Comparison of ENCODE assay signal across 8 cellular contexts in genomic region chr1:47436304-47436978, GRCh38. TPM values are rescaled to one million over a fixed set of nuclear protein-coding genes. Genes with fewer than 3 reads are reported as not detected.
DNase-seq lines count a peak whose midpoint lies in the region; ATAC-seq, FAIRE-seq and TF ChIP-seq lines count a peak whose summit lies in the region.

No MANE protein-coding gene starts in this region.

- peak overlapping the region; percentile 58 for H3K27ac ChIP-seq in GM12878 (ENCODE audit: control insufficient read depth, insufficient read depth)

- CTCF ChIA-PET in GM12878 (lab: Yijun Ruan, JAX), result interaction anchor here (0.6 to 3.8 kb wide), 19 partner anchors 11 to 290 kb away, joined by 3 to 22 read pairs (median 4); partner anchors contain the start of genes PDZK1IP1 and STIL

- no peaks in the 10 kb centered on the region for H4K20me1 ChIP-seq in GM12878 (ENCODE audit: control insufficient read depth, insufficient read depth)

- peak overlapping the region; percentile 96 for H2AFZ ChIP-seq in GM12878 (ENCODE audit: control insufficient read depth, low read depth, low read length)

- H3K79me2 ChIP-seq in GM12878 (ENCODE audit: control insufficient read depth, insufficient read depth, low read length), result peaks cover 2% of the 10 kb centered on the region; the same call in 1 of the 2 replicates

- TF ChIP-seq CTCF in GM13976 (IDR thresholded peaks at IDR 0.05; ENCODE audit: borderline replicate concordance, control extremely low read depth, extremely low read depth, insufficient read depth, missing control alignments), result peak; percentile 98
- peak; percentile 96 to 100 (median 100) for TF ChIP-seq CTCF in GM12878 (IDR thresholded peaks at IDR 0.05 in 2 of 3, conservative IDR thresholded peaks at IDR 0.05 in 1 of 3; ENCODE audit: control insufficient read depth in 2 of 3, extremely low read depth in 1 of 3, insufficient read depth in 1 of 3, low read depth in 3 of 3, low read length in 3 of 3)

- BruUV-seq in GM12878 (replicated peaks; lab: Mats Ljungman, UMichigan), result no TSS peak

- peak; percentile 98 for FAIRE-seq in GM12878 (lab: Jason Lieb, UNC)

- TF ChIP-seq RAD21 in GM12878 (IDR thresholded peaks at IDR 0.05; ENCODE audit: insufficient read depth, low read depth, low read length), result peak; percentile 59

- no peaks in the 10 kb centered on the region for H3K9me3 ChIP-seq in GM12878 (replicated peaks; ENCODE audit: control insufficient read depth, insufficient read depth, low read length)

- H3K4me2 ChIP-seq in GM12878 (ENCODE audit: control insufficient read depth, insufficient read depth), result peak overlapping the region; percentile 98

- WGBS in GM12878 (ENCODE audit: insufficient coverage, insufficient replicate concordance, low lambda C conversion rate, missing lambda C conversion rate), result 3% methylated on average over 23 of the region's 23 CpGs

- RAD21 ChIA-PET in GM12878 (lab: Charles Lee; ENCODE audit: unreplicated experiment), result interaction anchor here (1.2 to 2.1 kb wide), 3 partner anchors 47 to 290 kb away, joined by 4 to 8 read pairs (median 6); no protein-coding TSS in a partner anchor

- H3K36me3 ChIP-seq in GM12878 (ENCODE audit: control insufficient read depth in 2 of 2, insufficient read depth in 2 of 2, low read length in 1 of 2), result no peaks in the 10 kb centered on the region

- H3K27me3 ChIP-seq in GM12878 (replicated peaks in 1 of 2; ENCODE audit: control insufficient read depth in 2 of 2, insufficient read depth in 2 of 2, low read length in 1 of 2), result peaks cover 6 to 11% of the 10 kb centered on the region in 2 experiments

- ATAC-seq in HG02798 (IDR thresholded peaks at IDR 0.05; ENCODE audit: poor library complexity, unreplicated experiment) (peak; percentile 42), GM12878 (peak; percentile 66), GM18873 (IDR thresholded peaks at IDR 0.05; ENCODE audit: low FRiP score, unreplicated experiment) (no peak)

- SMC1A ChIA-PET in GM12878 (lab: Charles Lee; ENCODE audit: uncharacterized antibody, unreplicated experiment), result interaction anchor here (0.7 to 1.9 kb wide), 5 partner anchors 48 to 292 kb away, joined by 3 to 10 read pairs (median 5); no protein-coding TSS in a partner anchor

- in situ Hi-C loops in GM13976 (cut with MboI; ENCODE audit: low sequenced_read_pairs, unreplicated experiment), result no loop called here
- in situ Hi-C loops in GM12878 (cut with MboI), result no loop called here

- peak overlapping the region; percentile 88 for H3K4me3 ChIP-seq in GM12878

- POLR2A ChIA-PET in GM12878 (lab: Charles Lee), result no interaction called here

- intact Hi-C loops in GM12878 (cut with micrococcal nuclease; ENCODE audit: unreplicated experiment), result loop anchor here (1.0 to 10.0 kb wide), 5 partner anchors 48 to 291 kb away; partner anchors contain the start of gene CMPK1

- DNase-seq in GM13976 (ENCODE audit: low spot score) (peak; percentile 90), NCI-H146 (lab: John Stamatoyannopoulos, UW) (peak; percentile 42), T-helper 9 cell (peak; percentile 73), GM12878 (ENCODE audit: low read depth, low spot score) (peak; percentile 45), iPS-NIHi7 (ENCODE audit: extremely low spot score) (peak; percentile 82)
- peak; percentile 74 for DNase-seq in stimulated activated CD4-positive, alpha-beta T cell treated with anti-CD3 and anti-CD28 coated beads, Interleukin-12 subunit alpha, Interleukin-12 subunit beta, amount 100 ng/mL, for 4 hours

- peak; percentile 62 for TF ChIP-seq POLR2A in GM12878 (IDR thresholded peaks at IDR 0.05; ENCODE audit: low read depth, low read length)

- TF ChIP-seq EP300 in GM12878 (IDR thresholded peaks at IDR 0.05; ENCODE audit: borderline replicate concordance in 1 of 2, control insufficient read depth in 1 of 2, low read depth in 2 of 2, low read length in 2 of 2), result peak in 1 of 2 experiments; percentile 19; a peak in 1 of 4 replicates

- H3K9ac ChIP-seq in GM12878 (ENCODE audit: control insufficient read depth, insufficient read depth, low read length), result peak overlapping the region; percentile 77

- peaks cover 19% of the 10 kb centered on the region for H3K4me1 ChIP-seq in GM12878 (ENCODE audit: control insufficient read depth, insufficient read depth, low read length)

TF ChIP-seq in GM12878, 131 proteins besides CTCF, POLR2A, EP300 and RAD21 (continues in another document):
- TF ChIP-seq CHD2 (IDR thresholded peaks at IDR 0.05; ENCODE audit: borderline replicate concordance, low read depth, low read length) (0 out of 2 replicates have a peak, but pooled peaks have one; percentile 53), IRF4 (IDR thresholded peaks at IDR 0.05; ENCODE audit: low read depth, low read length) (peak; percentile 65; the same call in 1 of the 2 replicates), NBN (IDR thresholded peaks at IDR 0.05) (peak; percentile 86), CBX5 (IDR thresholded peaks at IDR 0.05; ENCODE audit: low read depth) (no peak), PAX5 (IDR thresholded peaks at IDR 0.05; ENCODE audit: borderline replicate concordance, low read depth, low read length) (0 out of 2 replicates have a peak, but pooled peaks have one; percentile 7), SMARCA5 (IDR thresholded peaks at IDR 0.05) (peak; percentile 98), NR2F1 (conservative IDR thresholded peaks at IDR 0.05) (peak; percentile 86), SPI1 (IDR thresholded peaks at IDR 0.05; ENCODE audit: borderline replicate concordance, insufficient read depth, low read depth, low read length) (0 out of 2 replicates have a peak, but pooled peaks have one; percentile 27), NFYA (IDR thresholded peaks at IDR 0.05; ENCODE audit: borderline replicate concordance, low read depth, low read length) (no peak), HDAC2 (IDR thresholded peaks at IDR 0.05) (no peak)
- TF ChIP-seq, protein P1, sequence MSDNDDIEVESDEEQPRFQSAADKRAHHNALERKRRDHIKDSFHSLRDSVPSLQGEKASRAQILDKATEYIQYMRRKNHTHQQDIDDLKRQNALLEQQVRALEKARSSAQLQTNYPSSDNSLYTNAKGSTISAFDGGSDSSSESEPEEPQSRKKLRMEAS (IDR thresholded peaks at IDR 0.05; ENCODE audit: low read depth, low read length), result peak; percentile 34; the same call in 1 of the 2 replicates
- TF ChIP-seq, protein P2, sequence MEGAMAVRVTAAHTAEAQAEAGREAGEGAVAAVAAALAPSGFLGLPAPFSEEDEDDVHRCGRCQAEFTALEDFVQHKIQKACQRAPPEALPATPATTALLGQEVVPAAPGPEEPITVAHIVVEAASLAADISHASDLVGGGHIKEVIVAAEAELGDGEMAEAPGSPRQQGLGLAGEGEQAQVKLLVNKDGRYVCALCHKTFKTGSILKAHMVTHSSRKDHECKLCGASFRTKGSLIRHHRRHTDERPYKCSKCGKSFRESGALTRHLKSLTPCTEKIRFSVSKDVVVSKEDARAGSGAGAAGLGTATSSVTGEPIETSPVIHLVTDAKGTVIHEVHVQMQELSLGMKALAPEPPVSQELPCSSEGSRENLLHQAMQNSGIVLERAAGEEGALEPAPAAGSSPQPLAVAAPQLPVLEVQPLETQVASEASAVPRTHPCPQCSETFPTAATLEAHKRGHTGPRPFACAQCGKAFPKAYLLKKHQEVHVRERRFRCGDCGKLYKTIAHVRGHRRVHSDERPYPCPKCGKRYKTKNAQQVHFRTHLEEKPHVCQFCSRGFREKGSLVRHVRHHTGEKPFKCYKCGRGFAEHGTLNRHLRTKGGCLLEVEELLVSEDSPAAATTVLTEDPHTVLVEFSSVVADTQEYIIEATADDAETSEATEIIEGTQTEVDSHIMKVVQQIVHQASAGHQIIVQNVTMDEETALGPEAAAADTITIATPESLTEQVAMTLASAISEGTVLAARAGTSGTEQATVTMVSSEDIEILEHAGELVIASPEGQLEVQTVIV (IDR thresholded peaks at IDR 0.05; ENCODE audit: borderline replicate concordance, partially characterized antibody), result no peak

RNA-seq across cellular contexts. Expression of gene FOXD2, which starts 1.4 kb away (rescaled TPM):
- 0.10 TPM in 1 of 2 replicates, not detected in the other for total RNA-seq in GM12878 (2013; cell fraction: nucleolus; rRNA removed)
- total RNA-seq in GM12878 (2014; rRNA removed), result under 0.01 and 0.05 TPM in 2 replicates
- 0.04 TPM in 1 of 2 replicates, not detected in the other for total RNA-seq in GM12878 (2014; rRNA removed; fragmentation: Illumina TruSeq; extraction: Trizol)
- 0.05 TPM in 1 of 2 replicates, not detected in the other for total RNA-seq in GM12878 (2021)
- 0.12 TPM for polyA plus RNA-seq in GM12878 (2011; ENCODE audit: low read depth)
- 0.01 and 0.04 TPM in 2 replicates for polyA plus RNA-seq in GM12878 (2011; rRNA removed)
- polyA plus RNA-seq in GM12878 (2011; cell fraction: cytosol; rRNA removed), result 0.01 and 0.03 TPM in 2 replicates
- polyA plus RNA-seq in GM12878 (2011; cell fraction: nucleus; rRNA removed), result 0.15 and 0.16 TPM in 2 replicates
- polyA plus RNA-seq in GM12878 (2012), result 0.26 and 0.29 TPM in 2 replicates
- polyA plus RNA-seq in GM12878 (2014; fragmentation: Illumina TruSeq; extraction: Trizol), result 0.01 TPM in 1 of 2 replicates, not detected in the other
- under 1 TPM in 1 of 2 experiments, not detected in 1; 0.04 TPM for polyA plus RNA-seq in GM12878 (2014; fragmentation: Nextera tagmentation; extraction: Ambion mirVana)
- polyA plus RNA-seq in GM12878 (2014; rRNA removed), result 0.01 and 0.04 TPM in 2 replicates
- under 1 TPM; 0.23 to 0.27 TPM for polyA plus RNA-seq in GM12878 (2016; fragmentation: Nextera tagmentation; extraction: Ambion mirVana)
- 0.05 TPM in 1 of 2 replicates, not detected in the other for polyA minus RNA-seq in GM12878 (2011; rRNA and poly(A)+ RNA removed)
- not detected in 2 replicates for polyA minus RNA-seq in GM12878 (2011; cell fraction: cytosol; rRNA and poly(A)+ RNA removed)
- polyA minus RNA-seq in GM12878 (2011; cell fraction: nucleus; rRNA and poly(A)+ RNA removed), result 0.24 and 0.29 TPM in 2 replicates

RNA-seq across cellular contexts. Expression of gene FOXE3, which starts 20.4 kb away (rescaled TPM):
- total RNA-seq in GM12878 (2013; cell fraction: nucleolus; rRNA removed), result not detected in 2 replicates
- total RNA-seq in GM12878 (2014; rRNA removed) (not detected in 2 replicates), GM12878 (2014; rRNA removed; fragmentation: Illumina TruSeq; extraction: Trizol) (not detected in 2 replicates), GM12878 (2021) (not detected in 2 replicates)
- polyA plus RNA-seq in GM12878 (2011; ENCODE audit: low read depth), result not detected
- polyA plus RNA-seq in GM12878 (2011; rRNA removed) (not detected in 2 replicates), GM12878 (2014; fragmentation: Illumina TruSeq; extraction: Trizol) (not detected in 2 replicates), GM12878 (2014; fragmentation: Nextera tagmentation; extraction: Ambion mirVana) (not detected), GM12878 (2014; rRNA removed) (0.13 TPM in 1 of 2 replicates, not detected in the other), GM12878 (2016; fragmentation: Nextera tagmentation; extraction: Ambion mirVana) (not detected)
- polyA plus RNA-seq in GM12878 (2011; cell fraction: cytosol; rRNA removed), result not detected in 2 replicates
- polyA plus RNA-seq in GM12878 (2011; cell fraction: nucleus; rRNA removed), result not detected in 2 replicates
- polyA plus RNA-seq in GM12878 (2012), result not detected in 2 replicates
- not detected in 2 replicates for polyA minus RNA-seq in GM12878 (2011; rRNA and poly(A)+ RNA removed)
- polyA minus RNA-seq in GM12878 (2011; cell fraction: cytosol; rRNA and poly(A)+ RNA removed), result not detected in 2 replicates
- not detected in 2 replicates for polyA minus RNA-seq in GM12878 (2011; cell fraction: nucleus; rRNA and poly(A)+ RNA removed)
